29 cellular contexts compared by ENCODE assay signal in genomic region chr11:120129570-120129969, GRCh38. TPM values are rescaled to one million over a fixed set of nuclear protein-coding genes. Genes with fewer than 3 reads are reported as not detected.
DNase-seq lines count a peak whose midpoint lies in the region; ATAC-seq and TF ChIP-seq lines count a peak whose summit lies in the region.
"Had no signal": no experiment of that assay in that cellular context is flagged by ENCODE, and none has a peak within 500 bp of the region (broad histone marks: within the 10 kb centered on the region; RNA-seq: fewer than 3 reads in every experiment).

No MANE protein-coding gene starts in this region.

- BruUV-seq in mammary epithelial cell (replicated peaks; lab: Mats Ljungman, UMichigan): no TSS peak

- H3K27ac ChIP-seq in mammary epithelial cell (ENCODE audit: insufficient read depth, low read depth, low read length) (peak overlapping the region; percentile 97), mesendoderm (ENCODE audit: low read depth, low read length) (no peak overlapping the region), transverse colon (peak overlapping the region; percentile 70 to 77 (median 70))
- H3K27ac ChIP-seq: 22Rv1, body of pancreas, parathyroid adenoma, PC-9, SJCRH30, testis had no signal

- H3K4me3 ChIP-seq in mammary epithelial cell (replicated peaks in 1 of 3; ENCODE audit: insufficient read depth in 1 of 3, low read depth in 2 of 3, low read length in 3 of 3) (no peak overlapping the region), mesendoderm (ENCODE audit: low read length) (no peak overlapping the region), transverse colon (no peak overlapping the region)
- H3K4me3 ChIP-seq: body of pancreas, PC-9, SJCRH30, testis had no signal

- no peak for TF ChIP-seq POLR2A in transverse colon (IDR thresholded peaks at IDR 0.05)

- H3K36me3 ChIP-seq in mammary epithelial cell (ENCODE audit: insufficient read depth, low read length) (peaks cover 25% of the 10 kb centered on the region), mesendoderm (ENCODE audit: control insufficient read depth, insufficient read depth, low read length) (no peaks in the 10 kb centered on the region), transverse colon (no peaks in the 10 kb centered on the region)
- H3K36me3 ChIP-seq: SJCRH30 had no signal

- H3K56ac ChIP-seq in mesendoderm (ENCODE audit: low read length): no peak overlapping the region

- H3K79me1 ChIP-seq in mesendoderm (ENCODE audit: low read length): no peaks in the 10 kb centered on the region

- CTCF ChIA-PET in mammary epithelial cell (lab: Charles Lee; ENCODE audit: low non-redundant PET): no interaction called here

- H2BK120ac ChIP-seq in mesendoderm (ENCODE audit: low read depth, low read length): no peak overlapping the region

- H3K4ac ChIP-seq in mesendoderm (ENCODE audit: low read depth, low read length): no peak overlapping the region

- no peaks in the 10 kb centered on the region for H3K27me3 ChIP-seq in mammary epithelial cell (ENCODE audit: insufficient read depth, low read length)
- no peaks in the 10 kb centered on the region for H3K27me3 ChIP-seq in mesendoderm (ENCODE audit: insufficient read depth, low read length, poor library complexity)
- no peaks in the 10 kb centered on the region for H3K27me3 ChIP-seq in transverse colon
- H3K27me3 ChIP-seq: body of pancreas, SJCRH30, testis had no signal

- TF ChIP-seq CTCF in mammary epithelial cell (conservative IDR thresholded peaks at IDR 0.05 in 1 of 2, IDR thresholded peaks at IDR 0.05 in 1 of 2; ENCODE audit: extremely low read depth in 1 of 2, insufficient read depth in 1 of 2, low read depth in 1 of 2, low read length in 2 of 2) (no peak), transverse colon (IDR thresholded peaks at IDR 0.05) (no peak)

- no peak overlapping the region for H3K23ac ChIP-seq in mesendoderm (ENCODE audit: low read length)

- no peak for TF ChIP-seq EP300 in transverse colon (IDR thresholded peaks at IDR 0.05; ENCODE audit: low read depth)

- 26% methylated on average over 6 of the region's 9 CpGs for WGBS in mammary epithelial cell (ENCODE audit: low coverage, missing lambda C conversion rate)
- WGBS in mesendoderm (ENCODE audit: extremely low coverage, insufficient coverage, low lambda C conversion rate): no CpG with 5 or more reads among the region's 9 CpGs
- WGBS in transverse colon (ENCODE audit: low coverage in 1 of 2), 2 donors: 81% methylated on average over 9 of the region's 9 CpGs; no CpG with 5 or more reads in 1 of the 2 donors

- H3K9ac ChIP-seq in mammary epithelial cell (ENCODE audit: insufficient read depth, low read length): peak overlapping the region; percentile 80
- H3K9ac ChIP-seq in mesendoderm (ENCODE audit: low read length): no peak overlapping the region
- H3K9ac ChIP-seq: parathyroid adenoma had no signal

- H3K9me3 ChIP-seq in mammary epithelial cell (replicated peaks; ENCODE audit: insufficient read depth, low read length) (no peaks in the 10 kb centered on the region), transverse colon (no peaks in the 10 kb centered on the region)
- H3K9me3 ChIP-seq: body of pancreas, SJCRH30, testis had no signal

- H3K79me2 ChIP-seq in mammary epithelial cell (ENCODE audit: insufficient read depth, low read length) (peaks cover 69% of the 10 kb centered on the region), mesendoderm (ENCODE audit: control insufficient read depth, insufficient read depth, low read length) (no peaks in the 10 kb centered on the region)
- H3K79me2 ChIP-seq: parathyroid adenoma had no signal

- in situ Hi-C loops in mammary epithelial cell (cut with MboI; ENCODE audit: low sequenced_read_pairs in 2 of 2) (no loop called here), transverse colon (cut with MboI; ENCODE audit: low pct_ligation_motif_present in 1 of 4, low pct_unique_long_range_greater_than_20kb in 1 of 4, low sequenced_read_pairs in 3 of 4) (no loop called here)

- H2BK15ac ChIP-seq in mesendoderm (replicated peaks; ENCODE audit: low read depth): no peak overlapping the region

- DNase-seq in activated effector memory CD4-positive, alpha-beta T cell treated with anti-CD3 and anti-CD28 coated beads, Interleukin-2, amount 50 U/mL, for 16 hours: peak; percentile 19
- no peak for DNase-seq in activated effector memory CD4-positive, alpha-beta T cell treated with Interleukin-2 at 50 U/mL for 16 hours
- DNase-seq in mammary epithelial cell: no peak
- peak; percentile 17 for DNase-seq in mesendoderm
- no peak for DNase-seq in transverse colon
- no peak for DNase-seq in NCI-H345 (lab: John Stamatoyannopoulos, UW)
- no peak for DNase-seq in glomerular visceral epithelial cell (ENCODE audit: extremely low spot score)
- DNase-seq: activated CD4-positive, alpha-beta T cell treated with anti-CD3 and anti-CD28 coated beads for 4 hours; activated T-cell treated with anti-CD3 and anti-CD28 coated beads, Interleukin-2, amount 50 U/mL, for 72 hours; CD8-positive, alpha-beta memory T cell; DMS153; effector memory CD4-positive, alpha-beta T cell; HCEC 1CT; Karpas-422; NCI-H2081; NCI-H446; nephron progenitor cell; PC-9; SJCRH30; stimulated activated CD4-positive, alpha-beta T cell treated with anti-CD3 and anti-CD28 coated beads, Interleukin-2, amount 100 ng/mL, for 48 hours; stimulated activated naive B cell treated with anti-CD40 and anti-IgM and Interleukin-4, amounts not matched to agents 10 μg/mL and 1 μg/mL and 100 μg/mL, for 72 hours; testis had no signal

- H4K5ac ChIP-seq in mesendoderm (ENCODE audit: low read length): no peak overlapping the region

- H2BK5ac ChIP-seq in mesendoderm (ENCODE audit: low read length): no peak overlapping the region

- H4K8ac ChIP-seq in mesendoderm (ENCODE audit: low read depth, low read length): no peak overlapping the region

- ATAC-seq in HG02981 (IDR thresholded peaks at IDR 0.05; ENCODE audit: unreplicated experiment): no peak
- ATAC-seq: activated T-cell treated with anti-CD3 and anti-CD28 coated beads, Interleukin-2, amount 50 U/mL, for 72 hours; body of pancreas; stimulated activated naive B cell treated with anti-CD40 and anti-IgM and Interleukin-4, amounts not matched to agents 10 μg/mL and 1 μg/mL and 100 μg/mL, for 72 hours had no signal

- no peak overlapping the region for H2AK5ac ChIP-seq in mesendoderm (ENCODE audit: low read length)

- dilution Hi-C loops in mammary epithelial cell (cut with HindIII; ENCODE audit: low sequenced_read_pairs): no loop called here

- H4K20me1 ChIP-seq in mammary epithelial cell (ENCODE audit: insufficient read depth, low read length): no peaks in the 10 kb centered on the region

- peak overlapping the region; percentile 76 for H3K4me2 ChIP-seq in mammary epithelial cell (ENCODE audit: insufficient read depth, low read depth, low read length)
- no peak overlapping the region for H3K4me2 ChIP-seq in mesendoderm (ENCODE audit: low read length)
- H3K4me2 ChIP-seq: PC-9 had no signal

- H3K4me1 ChIP-seq in mammary epithelial cell (ENCODE audit: insufficient read depth, low read length): peaks cover 82% of the 10 kb centered on the region
- no peaks in the 10 kb centered on the region for H3K4me1 ChIP-seq in mesendoderm (ENCODE audit: control insufficient read depth, low read depth, low read length)
- peaks cover 12 to 19% (median 14%) of the 10 kb centered on the region in 4 donors for H3K4me1 ChIP-seq in transverse colon
- H3K4me1 ChIP-seq: parathyroid adenoma, SJCRH30, testis had no signal

- H3K18ac ChIP-seq in mesendoderm (ENCODE audit: low read length): no peak overlapping the region

- intact Hi-C loops in mammary epithelial cell (cut with micrococcal nuclease) (loop anchor here (2.0 to 10.0 kb wide), 4 partner anchors 39 to 745 kb away; partner anchors contain the start of gene USP2), transverse colon (cut with DNase I; ENCODE audit: low total_unique reads) (no loop called here)

- no peak overlapping the region for H2AFZ ChIP-seq in mammary epithelial cell (ENCODE audit: low read depth, low read length)
- H2AFZ ChIP-seq: parathyroid adenoma, PC-9 had no signal

RNA-seq across cellular contexts. Expression of gene TRIM29, which starts 8.3 kb away (rescaled TPM):
- 100 to 1,000 TPM; 256 to 341 TPM for total RNA-seq in mammary epithelial cell
- 315 TPM for polyA plus RNA-seq in mammary epithelial cell
- 668 TPM for polyA minus RNA-seq in mammary epithelial cell
- polyA plus RNA-seq in mesendoderm (2013, experiment 1 of 2): 0.13 TPM
- 0.10 TPM for polyA plus RNA-seq in mesendoderm (2013, experiment 2 of 2)
- 1 to 10 TPM in 2 of 4 donors, under 1 TPM in 1, not detected in 1; 0.75 to 7.8 (median 4.4) TPM for total RNA-seq in transverse colon
- total RNA-seq: activated T-cell treated with anti-CD3 and anti-CD28 coated beads, Interleukin-2, amount 50 U/mL, for 72 hours; CD8-positive, alpha-beta memory T cell; glomerular endothelial cell; mononuclear cell; SJCRH30; T-helper 1 cell treated with Interleukin-12 subunit alpha and Interleukin-12 subunit beta and Interleukin-4 antibody, amounts not matched to agents 30 ng/mL and 1 ng/mL, for 36 hours had no signal
- polyA plus RNA-seq: CD8-positive, alpha-beta memory T cell had no signal

Comparison
In these comparisons a context has a peak if more than half of its experiments do, and no peak if none do; other contexts are left out.
1. DNase-seq: peak in activated effector memory CD4-positive, alpha-beta T cell treated with anti-CD3 and anti-CD28 coated beads, Interleukin-2, amount 50 U/mL, for 16 hours (single experiment) and mesendoderm (single experiment); none in activated effector memory CD4-positive, alpha-beta T cell treated with Interleukin-2 at 50 U/mL for 16 hours (single experiment), mammary epithelial cell (single experiment), transverse colon (single experiment), NCI-H345 (single experiment) and glomerular visceral epithelial cell (single experiment).
2. RNA of gene TRIM29, which starts 8.3 kb away (total RNA-seq): 256 to 341 TPM in mammary epithelial cell; 0.75 to 7.8 TPM in transverse colon; every median in the first group is over 10 times any median in the second.